Comparison of ENCODE assay signal across 1 cellular context in genomic region chrX:120311632-120312000, GRCh38.
TF ChIP-seq lines count a peak whose summit lies in the region.

No MANE protein-coding gene starts in this region.

TF ChIP-seq in HEK293, 187 proteins besides CTCF, POLR2A, EP300 and RAD21 (continued from another document and continues in another):
- TF ChIP-seq, protein P1, sequence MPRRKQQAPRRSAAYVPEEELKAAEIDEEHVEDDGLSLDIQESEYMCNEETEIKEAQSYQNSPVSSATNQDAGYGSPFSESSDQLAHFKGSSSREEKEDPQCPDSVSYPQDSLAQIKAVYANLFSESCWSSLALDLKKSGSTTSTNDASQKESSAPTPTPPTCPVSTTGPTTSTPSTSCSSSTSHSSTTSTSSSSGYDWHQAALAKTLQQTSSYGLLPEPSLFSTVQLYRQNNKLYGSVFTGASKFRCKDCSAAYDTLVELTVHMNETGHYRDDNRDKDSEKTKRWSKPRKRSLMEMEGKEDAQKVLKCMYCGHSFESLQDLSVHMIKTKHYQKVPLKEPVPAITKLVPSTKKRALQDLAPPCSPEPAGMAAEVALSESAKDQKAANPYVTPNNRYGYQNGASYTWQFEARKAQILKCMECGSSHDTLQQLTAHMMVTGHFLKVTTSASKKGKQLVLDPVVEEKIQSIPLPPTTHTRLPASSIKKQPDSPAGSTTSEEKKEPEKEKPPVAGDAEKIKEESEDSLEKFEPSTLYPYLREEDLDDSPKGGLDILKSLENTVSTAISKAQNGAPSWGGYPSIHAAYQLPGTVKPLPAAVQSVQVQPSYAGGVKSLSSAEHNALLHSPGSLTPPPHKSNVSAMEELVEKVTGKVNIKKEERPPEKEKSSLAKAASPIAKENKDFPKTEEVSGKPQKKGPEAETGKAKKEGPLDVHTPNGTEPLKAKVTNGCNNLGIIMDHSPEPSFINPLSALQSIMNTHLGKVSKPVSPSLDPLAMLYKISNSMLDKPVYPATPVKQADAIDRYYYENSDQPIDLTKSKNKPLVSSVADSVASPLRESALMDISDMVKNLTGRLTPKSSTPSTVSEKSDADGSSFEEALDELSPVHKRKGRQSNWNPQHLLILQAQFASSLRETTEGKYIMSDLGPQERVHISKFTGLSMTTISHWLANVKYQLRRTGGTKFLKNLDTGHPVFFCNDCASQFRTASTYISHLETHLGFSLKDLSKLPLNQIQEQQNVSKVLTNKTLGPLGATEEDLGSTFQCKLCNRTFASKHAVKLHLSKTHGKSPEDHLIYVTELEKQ (tag by site-specific recombination; IDR thresholded peaks at IDR 0.05; ENCODE audit: borderline replicate concordance): peak; percentile 76
- peak; percentile 64; the same call in 1 of the 2 replicates for TF ChIP-seq BCL11A (tag by site-specific recombination; IDR thresholded peaks at IDR 0.05; ENCODE audit: low read depth)
- TF ChIP-seq ZNF791 (tag by site-specific recombination; IDR thresholded peaks at IDR 0.05): no peak
- TF ChIP-seq ZNF580 (tag by site-specific recombination; IDR thresholded peaks at IDR 0.05): no peak
- no peak for TF ChIP-seq ZIC2 (tag by site-specific recombination; IDR thresholded peaks at IDR 0.05)
- no peak for TF ChIP-seq ZNF585B (tag by site-specific recombination; IDR thresholded peaks at IDR 0.05)
- TF ChIP-seq ZNF596 (tag by site-specific recombination; IDR thresholded peaks at IDR 0.05): no peak
- no peak for TF ChIP-seq ZNF449 (tag by site-specific recombination; IDR thresholded peaks at IDR 0.05)
- no peak for TF ChIP-seq ZNF645 (tag by site-specific recombination; IDR thresholded peaks at IDR 0.05)
- no peak for TF ChIP-seq ZNF433 (tag by site-specific recombination; IDR thresholded peaks at IDR 0.05; ENCODE audit: low read depth)
- peak; percentile 34; the same call in 1 of the 2 replicates for TF ChIP-seq ZNF76 (tag by site-specific recombination; IDR thresholded peaks at IDR 0.05; ENCODE audit: borderline replicate concordance, low read depth)
- peak; percentile 70 for TF ChIP-seq ZEB2 (tag by site-specific recombination; IDR thresholded peaks at IDR 0.05)
- 0 out of 2 replicates have a peak, but pooled peaks have one; percentile 48 for TF ChIP-seq ZNF561 (tag by site-specific recombination; IDR thresholded peaks at IDR 0.05; ENCODE audit: borderline replicate concordance)
- TF ChIP-seq, protein P2, sequence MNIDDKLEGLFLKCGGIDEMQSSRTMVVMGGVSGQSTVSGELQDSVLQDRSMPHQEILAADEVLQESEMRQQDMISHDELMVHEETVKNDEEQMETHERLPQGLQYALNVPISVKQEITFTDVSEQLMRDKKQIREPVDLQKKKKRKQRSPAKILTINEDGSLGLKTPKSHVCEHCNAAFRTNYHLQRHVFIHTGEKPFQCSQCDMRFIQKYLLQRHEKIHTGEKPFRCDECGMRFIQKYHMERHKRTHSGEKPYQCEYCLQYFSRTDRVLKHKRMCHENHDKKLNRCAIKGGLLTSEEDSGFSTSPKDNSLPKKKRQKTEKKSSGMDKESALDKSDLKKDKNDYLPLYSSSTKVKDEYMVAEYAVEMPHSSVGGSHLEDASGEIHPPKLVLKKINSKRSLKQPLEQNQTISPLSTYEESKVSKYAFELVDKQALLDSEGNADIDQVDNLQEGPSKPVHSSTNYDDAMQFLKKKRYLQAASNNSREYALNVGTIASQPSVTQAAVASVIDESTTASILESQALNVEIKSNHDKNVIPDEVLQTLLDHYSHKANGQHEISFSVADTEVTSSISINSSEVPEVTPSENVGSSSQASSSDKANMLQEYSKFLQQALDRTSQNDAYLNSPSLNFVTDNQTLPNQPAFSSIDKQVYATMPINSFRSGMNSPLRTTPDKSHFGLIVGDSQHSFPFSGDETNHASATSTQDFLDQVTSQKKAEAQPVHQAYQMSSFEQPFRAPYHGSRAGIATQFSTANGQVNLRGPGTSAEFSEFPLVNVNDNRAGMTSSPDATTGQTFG (tag by site-specific recombination; IDR thresholded peaks at IDR 0.05; ENCODE audit: borderline replicate concordance): 0 out of 2 replicates have a peak, but pooled peaks have one; percentile 48
- TF ChIP-seq ZNF510 (tag by site-specific recombination; IDR thresholded peaks at IDR 0.05; ENCODE audit: insufficient replicate concordance): peak; percentile 7
- TF ChIP-seq ZBTB10 (tag by site-specific recombination; IDR thresholded peaks at IDR 0.05): peak; percentile 95
- TF ChIP-seq ZNF239 (tag by site-specific recombination; IDR thresholded peaks at IDR 0.05): no peak
- no peak for TF ChIP-seq KLF7 (tag by site-specific recombination; IDR thresholded peaks at IDR 0.05; ENCODE audit: borderline replicate concordance)
- TF ChIP-seq ZNF785 (tag by site-specific recombination; IDR thresholded peaks at IDR 0.05): no peak
- no peak for TF ChIP-seq ZNF48 (tag by site-specific recombination; IDR thresholded peaks at IDR 0.05)
- peak; percentile 88 for TF ChIP-seq ZNF629 (tag by site-specific recombination; IDR thresholded peaks at IDR 0.05)
- TF ChIP-seq HOXA7 (CRISPR knock-in tag; IDR thresholded peaks at IDR 0.05; ENCODE audit: borderline replicate concordance): no peak
- TF ChIP-seq ZFP69B (tag by site-specific recombination; IDR thresholded peaks at IDR 0.05): peak; percentile 74
- TF ChIP-seq ZFP3 (tag by site-specific recombination; IDR thresholded peaks at IDR 0.05; ENCODE audit: low read depth): no peak
- peak; percentile 53 for TF ChIP-seq ZNF394 (tag by site-specific recombination; IDR thresholded peaks at IDR 0.05; ENCODE audit: borderline replicate concordance)
- TF ChIP-seq TCF7L2 (IDR thresholded peaks at IDR 0.05; ENCODE audit: borderline replicate concordance, low read depth, low read length): no peak
- no peak for TF ChIP-seq HOXD13 (CRISPR knock-in tag; IDR thresholded peaks at IDR 0.05; ENCODE audit: borderline replicate concordance)
- TF ChIP-seq ZNF654 (tag by site-specific recombination; IDR thresholded peaks at IDR 0.05; ENCODE audit: low read depth): no peak
- 0 out of 2 replicates have a peak, but pooled peaks have one; percentile 27 for TF ChIP-seq ZNF501 (tag by site-specific recombination; IDR thresholded peaks at IDR 0.05)
- TF ChIP-seq FEZF1 (tag by site-specific recombination; IDR thresholded peaks at IDR 0.05): peak; percentile 49
- no peak for TF ChIP-seq ZSCAN30 (tag by site-specific recombination; IDR thresholded peaks at IDR 0.05)
- peak; percentile 90 for TF ChIP-seq KLF1 (tag by site-specific recombination; IDR thresholded peaks at IDR 0.05)
- no peak for TF ChIP-seq ZSCAN5A (tag by site-specific recombination; IDR thresholded peaks at IDR 0.05)
- no peak for TF ChIP-seq ZNF184 (tag by site-specific recombination; IDR thresholded peaks at IDR 0.05)
- no peak for TF ChIP-seq KLF9 (tag by site-specific recombination; IDR thresholded peaks at IDR 0.05; ENCODE audit: low read depth)
- TF ChIP-seq, protein P3, sequence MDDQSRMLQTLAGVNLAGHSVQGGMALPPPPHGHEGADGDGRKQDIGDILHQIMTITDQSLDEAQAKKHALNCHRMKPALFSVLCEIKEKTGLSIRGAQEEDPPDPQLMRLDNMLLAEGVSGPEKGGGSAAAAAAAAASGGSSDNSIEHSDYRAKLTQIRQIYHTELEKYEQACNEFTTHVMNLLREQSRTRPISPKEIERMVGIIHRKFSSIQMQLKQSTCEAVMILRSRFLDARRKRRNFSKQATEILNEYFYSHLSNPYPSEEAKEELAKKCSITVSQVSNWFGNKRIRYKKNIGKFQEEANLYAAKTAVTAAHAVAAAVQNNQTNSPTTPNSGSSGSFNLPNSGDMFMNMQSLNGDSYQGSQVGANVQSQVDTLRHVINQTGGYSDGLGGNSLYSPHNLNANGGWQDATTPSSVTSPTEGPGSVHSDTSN (CRISPR knock-in tag; IDR thresholded peaks at IDR 0.05): no peak
- TF ChIP-seq ZNF324 (tag by site-specific recombination; IDR thresholded peaks at IDR 0.05): peak; percentile 89
- TF ChIP-seq ZNF155 (tag by site-specific recombination; IDR thresholded peaks at IDR 0.05): no peak
- peak; percentile 64 for TF ChIP-seq OSR2 (tag by site-specific recombination; IDR thresholded peaks at IDR 0.05)
- TF ChIP-seq ZNF354C (tag by site-specific recombination; IDR thresholded peaks at IDR 0.05; ENCODE audit: borderline replicate concordance, low read depth): no peak
- no peak for TF ChIP-seq ZNF677 (tag by site-specific recombination; IDR thresholded peaks at IDR 0.05)
- TF ChIP-seq SCRT1 (tag by site-specific recombination; IDR thresholded peaks at IDR 0.05; ENCODE audit: borderline replicate concordance): no peak
- TF ChIP-seq ZNF626 (tag by site-specific recombination; IDR thresholded peaks at IDR 0.05): no peak
- TF ChIP-seq ZNF2 (tag by site-specific recombination; IDR thresholded peaks at IDR 0.05): peak; percentile 25; the same call in 1 of the 2 replicates
- TF ChIP-seq ZBTB8A (tag by site-specific recombination; IDR thresholded peaks at IDR 0.05): 0 out of 2 replicates have a peak, but pooled peaks have one; percentile 2
- no peak for TF ChIP-seq ZBTB20 (tag by site-specific recombination; IDR thresholded peaks at IDR 0.05)
- TF ChIP-seq, protein P4, sequence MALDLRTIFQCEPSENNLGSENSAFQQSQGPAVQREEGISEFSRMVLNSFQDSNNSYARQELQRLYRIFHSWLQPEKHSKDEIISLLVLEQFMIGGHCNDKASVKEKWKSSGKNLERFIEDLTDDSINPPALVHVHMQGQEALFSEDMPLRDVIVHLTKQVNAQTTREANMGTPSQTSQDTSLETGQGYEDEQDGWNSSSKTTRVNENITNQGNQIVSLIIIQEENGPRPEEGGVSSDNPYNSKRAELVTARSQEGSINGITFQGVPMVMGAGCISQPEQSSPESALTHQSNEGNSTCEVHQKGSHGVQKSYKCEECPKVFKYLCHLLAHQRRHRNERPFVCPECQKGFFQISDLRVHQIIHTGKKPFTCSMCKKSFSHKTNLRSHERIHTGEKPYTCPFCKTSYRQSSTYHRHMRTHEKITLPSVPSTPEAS (tag by site-specific recombination; IDR thresholded peaks at IDR 0.05): peak; percentile 88
- no peak for TF ChIP-seq ZNF423 (tag by site-specific recombination; IDR thresholded peaks at IDR 0.05)
- peak; percentile 14; the same call in 1 of the 2 replicates for TF ChIP-seq WT1 (tag by site-specific recombination; IDR thresholded peaks at IDR 0.05)
- peak; percentile 65; the same call in 1 of the 2 replicates for TF ChIP-seq INSM2 (tag by site-specific recombination; IDR thresholded peaks at IDR 0.05)
